25 cellular contexts compared by ENCODE assay signal in genomic region chr14:89248430-89249295, GRCh38.
DNase-seq lines count a peak whose midpoint lies in the region; ATAC-seq and TF ChIP-seq lines count a peak whose summit lies in the region.
"Had no signal": no experiment of that assay in that cellular context is flagged by ENCODE, and none has a peak within 500 bp of the region (broad histone marks: within the 10 kb centered on the region; RNA-seq: fewer than 3 reads in every experiment).

No MANE protein-coding gene starts in this region.

- H3K79me2 ChIP-seq in smooth muscle cell (ENCODE audit: low read depth) = no peaks in the 10 kb centered on the region

- H3K4me1 ChIP-seq in smooth muscle cell (ENCODE audit: low read depth) = peaks cover 6% of the 10 kb centered on the region
- peaks cover 6 to 13% of the 10 kb centered on the region in 2 donors for H3K4me1 ChIP-seq in aorta (ENCODE audit: control insufficient read depth in 1 of 2, insufficient read depth in 2 of 2, low read length in 2 of 2)
- H3K4me1 ChIP-seq: SJSA1 had no signal

- no peaks in the 10 kb centered on the region for H3F3A ChIP-seq in smooth muscle cell (ENCODE audit: low read depth)

- DNase-seq in DMS53 (lab: John Stamatoyannopoulos, UW) (peak; percentile 15), DMS53 treated with DMSO at 0.1 percent for 48 hours (lab: John Stamatoyannopoulos, UW; ENCODE audit: unreplicated experiment) (no peak), NCI-H69 (lab: John Stamatoyannopoulos, UW) (peak; percentile 14), epithelial cell of prostate (ENCODE audit: low read depth, low spot score) (no peak), smooth muscle cell (lab: John Stamatoyannopoulos, UW; ENCODE audit: unreplicated experiment) (no peak), CD1c-positive myeloid dendritic cell (ENCODE audit: extremely low spot score) (no peak), iPS-NIHi11 (ENCODE audit: low spot score) (no peak), aorta (no peak)
- DNase-seq: activated CD4-positive, alpha-beta T cell treated with anti-CD3 and anti-CD28 coated beads, Interleukin-2, amount 10 ng/mL, durations not matched to agents 7 days and 5 days; activated naive CD8-positive, alpha-beta T cell treated with anti-CD3 and anti-CD28 coated beads for 36 hours; CD4-positive, alpha-beta memory T cell; effector memory CD8-positive, alpha-beta T cell; heart right ventricle; MM.1S; NCI-H2081 treated with DMSO at 0.1 percent for 48 hours; NCI-H524 treated with DMSO at 0.1 percent for 48 hours; stimulated activated naive CD8-positive, alpha-beta T cell treated with anti-CD3 and anti-CD28 coated beads, Interleukin-15, Interleukin-2, amounts not matched to agents 100 U/mL and 50 U/mL, for 24 hours had no signal

- H2AFZ ChIP-seq in smooth muscle cell (ENCODE audit: low read depth) = no peak overlapping the region
- H2AFZ ChIP-seq: parathyroid adenoma had no signal

- peaks cover 16% of the 10 kb centered on the region for H4K20me1 ChIP-seq in smooth muscle cell (ENCODE audit: low read depth)

- H3K27ac ChIP-seq in epithelial cell of prostate (peak overlapping the region; percentile 54), smooth muscle cell (ENCODE audit: low read depth) (peak overlapping the region; percentile 50), aorta (ENCODE audit: low read depth in 1 of 2, low read length in 2 of 2) (no peak overlapping the region)
- H3K27ac ChIP-seq: 22Rv1, foreskin keratinocyte, heart right ventricle, parathyroid adenoma, SJSA1, thoracic aorta had no signal

- intact Hi-C loops in aorta (cut with DNase I) = loop anchor here in 1 of 2 donors (10.0 kb wide), 2 partner anchors 204 to 666 kb away; no protein-coding TSS in a partner anchor

- WGBS in smooth muscle cell (ENCODE audit: low lambda C conversion rate) = 50% methylated on average over 6 of the region's 6 CpGs
- WGBS in aorta, 2 donors = 20 to 23% methylated on average over 6 of the region's 6 CpGs

- H3K27me3 ChIP-seq in smooth muscle cell (ENCODE audit: low read depth) (no peaks in the 10 kb centered on the region), aorta (ENCODE audit: control insufficient read depth in 1 of 2, insufficient read depth in 2 of 2, low read length in 1 of 2) (no peaks in the 10 kb centered on the region)
- H3K27me3 ChIP-seq: foreskin keratinocyte, heart right ventricle, SJSA1 had no signal

- no peak overlapping the region for H3K4me2 ChIP-seq in smooth muscle cell

- H3K4me3 ChIP-seq in smooth muscle cell = no peak overlapping the region
- H3K4me3 ChIP-seq in aorta (ENCODE audit: low read length in 2 of 2) = no peak overlapping the region
- H3K4me3 ChIP-seq: heart right ventricle, K562, SJSA1, thoracic aorta had no signal

- H3K9ac ChIP-seq in smooth muscle cell (ENCODE audit: low read depth) = no peak overlapping the region
- H3K9ac ChIP-seq: parathyroid adenoma had no signal

- no peak for TF ChIP-seq CTCF in smooth muscle cell (IDR thresholded peaks at IDR 0.05; ENCODE audit: borderline replicate concordance, insufficient read depth, poor library complexity, severe bottlenecking)

- H3K9me3 ChIP-seq in smooth muscle cell (replicated peaks; ENCODE audit: low read depth) (no peaks in the 10 kb centered on the region), aorta (ENCODE audit: control insufficient read depth, low read length) (no peaks in the 10 kb centered on the region)
- H3K9me3 ChIP-seq: heart right ventricle, SJSA1, thoracic aorta had no signal

- no peaks in the 10 kb centered on the region for H3K36me3 ChIP-seq in smooth muscle cell (ENCODE audit: low read depth)
- no peaks in the 10 kb centered on the region for H3K36me3 ChIP-seq in aorta (ENCODE audit: control insufficient read depth in 1 of 2, insufficient read depth in 2 of 2, low read length in 1 of 2)
- H3K36me3 ChIP-seq: SJSA1, thoracic aorta had no signal

- no peak for ATAC-seq in aorta (ENCODE audit: low FRiP score)
- ATAC-seq: effector memory CD8-positive, alpha-beta T cell; esophagus mucosa; heart right ventricle; K562; sciatic nerve; stimulated activated naive CD8-positive, alpha-beta T cell treated with anti-CD3 and anti-CD28 coated beads, Interleukin-15, Interleukin-2, amounts not matched to agents 100 U/mL and 50 U/mL, for 24 hours had no signal

Comparison
In these comparisons a context has a peak if more than half of its experiments do, and no peak if none do; other contexts are left out.
1. DNase-seq: peak in DMS53 (single experiment) and NCI-H69 (single experiment); none in DMS53 treated with DMSO at 0.1 percent for 48 hours (single experiment), epithelial cell of prostate (single experiment), smooth muscle cell (single experiment), CD1c-positive myeloid dendritic cell (single experiment), iPS-NIHi11 (single experiment) and aorta (0 of 2).
2. H3K27ac ChIP-seq: peak in epithelial cell of prostate (single experiment) and smooth muscle cell (single experiment); none in aorta (0 of 2).